21 cellular contexts compared by ENCODE assay signal in the genomic region with DNA sequence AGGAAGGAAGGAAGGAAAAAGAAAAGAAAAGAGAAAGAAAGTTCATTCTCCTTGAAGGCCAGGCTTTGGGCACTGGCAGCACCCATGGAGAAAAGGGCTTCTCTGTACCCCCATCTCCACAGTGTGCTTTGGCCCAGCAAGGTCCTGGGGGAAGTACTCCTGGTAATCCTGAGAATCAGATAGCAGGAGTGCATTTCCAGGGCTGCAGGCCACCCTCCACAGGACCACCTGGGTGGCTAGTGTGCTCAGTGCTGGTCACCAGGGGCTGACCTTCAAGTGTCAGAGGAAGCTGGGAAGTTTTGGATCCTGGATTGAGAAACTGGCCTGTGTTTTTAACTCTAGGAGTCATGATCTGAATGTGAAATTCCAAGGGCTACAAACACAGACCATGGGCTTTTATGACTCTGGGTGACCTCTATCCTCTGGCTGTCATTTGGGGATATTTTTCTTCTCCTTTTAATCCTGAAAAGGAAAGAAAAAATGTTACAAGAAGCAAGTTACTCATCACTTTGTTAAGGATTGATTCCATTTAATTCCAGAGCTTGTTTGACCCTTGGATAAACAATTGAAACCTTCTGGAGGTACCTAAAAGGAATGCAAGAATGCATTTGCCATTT. TPM values are rescaled to one million over a fixed set of nuclear protein-coding genes. Genes with fewer than 3 reads are reported as not detected.
A peak's percentile ranks its signal among the peaks of the same experiment; 100 is the strongest.
DNase-seq lines count a peak whose midpoint lies in the region; ATAC-seq and TF ChIP-seq lines count a peak whose summit lies in the region.
"Had no signal": no experiment of that assay in that cellular context is flagged by ENCODE, and none has a peak within 500 bp of the region (broad histone marks: within the 10 kb centered on the region; RNA-seq: fewer than 3 reads in every experiment).

No MANE protein-coding gene starts in this region.

- DNase-seq in breast epithelium (ENCODE audit: low spot score in 2 of 2) = no peak
- no peak for DNase-seq in mammary epithelial cell
- no peak for DNase-seq in esophagus squamous epithelium (lab: John Stamatoyannopoulos, UW)
- DNase-seq in renal cortical epithelial cell (ENCODE audit: low read depth) = peak; percentile 64
- peak; percentile 43 to 50 for DNase-seq in uterus
- no peak for DNase-seq in DMS79 (lab: John Stamatoyannopoulos, UW)
- no peak for DNase-seq in SIG-M5 treated with dmso at 0.1 percent for 504 hours (lab: John Stamatoyannopoulos, UW; ENCODE audit: unreplicated experiment)
- DNase-seq: activated CD8-positive, alpha-beta memory T cell treated with anti-CD3 and anti-CD28 coated beads, Interleukin-2, amount 50 U/mL, for 4 hours; aorta; cerebellar nuclear complex; effector memory CD4-positive, alpha-beta T cell; GDM1; left colon; NCI-H774; PC-3; stimulated activated CD4-positive, alpha-beta T cell treated with anti-CD3 and anti-CD28 coated beads, Interleukin-1b, Interleukin-23, amount 100 ng/mL, for 48 hours; T-helper 9 cell had no signal

- H2AFZ ChIP-seq in mammary epithelial cell (ENCODE audit: low read depth, low read length) = no peak overlapping the region

- no peak overlapping the region for H3K4me2 ChIP-seq in mammary epithelial cell (ENCODE audit: insufficient read depth, low read depth, low read length)

- H3K4me1 ChIP-seq in breast epithelium = peaks cover 9 to 19% of the 10 kb centered on the region in 2 donors
- no peaks in the 10 kb centered on the region for H3K4me1 ChIP-seq in mammary epithelial cell (ENCODE audit: insufficient read depth, low read length)
- H3K4me1 ChIP-seq in esophagus squamous epithelium = peaks cover 0 to 70% (median 13%) of the 10 kb centered on the region in 3 donors
- peaks cover 4 to 10% of the 10 kb centered on the region in 2 donors for H3K4me1 ChIP-seq in uterus

- H3K9me3 ChIP-seq in breast epithelium (no peaks in the 10 kb centered on the region), mammary epithelial cell (replicated peaks; ENCODE audit: insufficient read depth, low read length) (no peaks in the 10 kb centered on the region), esophagus squamous epithelium (no peaks in the 10 kb centered on the region), uterus (no peaks in the 10 kb centered on the region)
- H3K9me3 ChIP-seq: neutrophil had no signal

- no peak for TF ChIP-seq CTCF in breast epithelium (IDR thresholded peaks at IDR 0.05)
- no peak for TF ChIP-seq CTCF in mammary epithelial cell (conservative IDR thresholded peaks at IDR 0.05 in 1 of 2, IDR thresholded peaks at IDR 0.05 in 1 of 2; ENCODE audit: extremely low read depth in 1 of 2, insufficient read depth in 1 of 2, low read depth in 1 of 2, low read length in 2 of 2)
- TF ChIP-seq CTCF in esophagus squamous epithelium (IDR thresholded peaks at IDR 0.05) = no peak
- TF ChIP-seq CTCF in uterus (IDR thresholded peaks at IDR 0.05) = no peak

- H3K27me3 ChIP-seq in breast epithelium (no peaks in the 10 kb centered on the region), mammary epithelial cell (ENCODE audit: insufficient read depth, low read length) (no peaks in the 10 kb centered on the region), esophagus squamous epithelium (no peaks in the 10 kb centered on the region), uterus (no peaks in the 10 kb centered on the region)

- in situ Hi-C loops in mammary epithelial cell (cut with MboI; ENCODE audit: low sequenced_read_pairs in 2 of 2) = no loop called here

- no peak overlapping the region for H3K9ac ChIP-seq in mammary epithelial cell (ENCODE audit: insufficient read depth, low read length)

- TF ChIP-seq POLR2A in breast epithelium (IDR thresholded peaks at IDR 0.05) (no peak), esophagus squamous epithelium (IDR thresholded peaks at IDR 0.05) (no peak), uterus (IDR thresholded peaks at IDR 0.05) (no peak)

- no TSS peak for BruUV-seq in mammary epithelial cell (replicated peaks; lab: Mats Ljungman, UMichigan)

- H3K27ac ChIP-seq in breast epithelium (peak overlapping the region; percentile 54 to 71), mammary epithelial cell (ENCODE audit: insufficient read depth, low read depth, low read length) (no peak overlapping the region), esophagus squamous epithelium (peak overlapping the region in 3 of 4 donors; percentile 17 to 72 (median 68)), uterus (peak overlapping the region; percentile 75 to 87)
- H3K27ac ChIP-seq: neutrophil, SK-N-MC had no signal

- intact Hi-C loops in breast epithelium (cut with DNase I; ENCODE audit: low total_unique reads) = no loop called here
- intact Hi-C loops in mammary epithelial cell (cut with micrococcal nuclease) = no loop called here
- intact Hi-C loops in esophagus squamous epithelium (cut with DNase I) = no loop called here
- intact Hi-C loops in uterus (cut with DNase I; ENCODE audit: low total_unique reads) = no loop called here

- H3K36me3 ChIP-seq in breast epithelium (no peaks in the 10 kb centered on the region), mammary epithelial cell (ENCODE audit: insufficient read depth, low read length) (no peaks in the 10 kb centered on the region), esophagus squamous epithelium (no peaks in the 10 kb centered on the region), uterus (no peaks in the 10 kb centered on the region)
- H3K36me3 ChIP-seq: neutrophil had no signal

- H3K4me3 ChIP-seq in breast epithelium = no peak overlapping the region
- no peak overlapping the region for H3K4me3 ChIP-seq in mammary epithelial cell (replicated peaks in 1 of 3; ENCODE audit: insufficient read depth in 1 of 3, low read depth in 2 of 3, low read length in 3 of 3)
- H3K4me3 ChIP-seq in esophagus squamous epithelium = no peak overlapping the region
- H3K4me3 ChIP-seq in uterus = no peak overlapping the region
- H3K4me3 ChIP-seq: SK-N-MC had no signal

- dilution Hi-C loops in mammary epithelial cell (cut with HindIII; ENCODE audit: low sequenced_read_pairs) = no loop called here

- no peaks in the 10 kb centered on the region for H4K20me1 ChIP-seq in mammary epithelial cell (ENCODE audit: insufficient read depth, low read length)

- ATAC-seq in HG03095 (IDR thresholded peaks at IDR 0.05; ENCODE audit: unreplicated experiment) = no peak
- ATAC-seq: HCT116, left colon, PC-3 had no signal

- no peaks in the 10 kb centered on the region for H3K79me2 ChIP-seq in mammary epithelial cell (ENCODE audit: insufficient read depth, low read length)

- CTCF ChIA-PET in mammary epithelial cell (lab: Charles Lee; ENCODE audit: low non-redundant PET) = no interaction called here

RNA-seq across cellular contexts. Expression of a gene that starts 9.3 kb away (rescaled TPM):
- total RNA-seq in breast epithelium (1,000 to 10,000 TPM in 1 of 3 donors, 100 to 1,000 TPM in 2; 643 to 1,178 (median 772) TPM), mammary epithelial cell (10 to 100 TPM; 26.2 to 53.5 TPM), esophagus squamous epithelium (100 to 1,000 TPM in 3 of 4 donors, 10 to 100 TPM in 1; 61.7 to 245 (median 144) TPM), renal cortical epithelial cell (466 and 1,033 TPM in 2 replicates), uterus (1,000 to 10,000 TPM in 1 of 4 donors, 100 to 1,000 TPM in 3; 242 to 1,280 (median 486) TPM)
- 18.3 TPM for polyA plus RNA-seq in mammary epithelial cell
- 4.2 TPM for polyA minus RNA-seq in mammary epithelial cell

Comparison
In these comparisons a context has a peak if more than half of its experiments do, and no peak if none do; other contexts are left out.
1. DNase-seq: peak in renal cortical epithelial cell (single experiment) and uterus (2 of 2); none in breast epithelium (0 of 2), mammary epithelial cell (single experiment), esophagus squamous epithelium (single experiment), DMS79 (single experiment) and SIG-M5 treated with dmso at 0.1 percent for 504 hours (single experiment).